In the genomic region with DNA sequence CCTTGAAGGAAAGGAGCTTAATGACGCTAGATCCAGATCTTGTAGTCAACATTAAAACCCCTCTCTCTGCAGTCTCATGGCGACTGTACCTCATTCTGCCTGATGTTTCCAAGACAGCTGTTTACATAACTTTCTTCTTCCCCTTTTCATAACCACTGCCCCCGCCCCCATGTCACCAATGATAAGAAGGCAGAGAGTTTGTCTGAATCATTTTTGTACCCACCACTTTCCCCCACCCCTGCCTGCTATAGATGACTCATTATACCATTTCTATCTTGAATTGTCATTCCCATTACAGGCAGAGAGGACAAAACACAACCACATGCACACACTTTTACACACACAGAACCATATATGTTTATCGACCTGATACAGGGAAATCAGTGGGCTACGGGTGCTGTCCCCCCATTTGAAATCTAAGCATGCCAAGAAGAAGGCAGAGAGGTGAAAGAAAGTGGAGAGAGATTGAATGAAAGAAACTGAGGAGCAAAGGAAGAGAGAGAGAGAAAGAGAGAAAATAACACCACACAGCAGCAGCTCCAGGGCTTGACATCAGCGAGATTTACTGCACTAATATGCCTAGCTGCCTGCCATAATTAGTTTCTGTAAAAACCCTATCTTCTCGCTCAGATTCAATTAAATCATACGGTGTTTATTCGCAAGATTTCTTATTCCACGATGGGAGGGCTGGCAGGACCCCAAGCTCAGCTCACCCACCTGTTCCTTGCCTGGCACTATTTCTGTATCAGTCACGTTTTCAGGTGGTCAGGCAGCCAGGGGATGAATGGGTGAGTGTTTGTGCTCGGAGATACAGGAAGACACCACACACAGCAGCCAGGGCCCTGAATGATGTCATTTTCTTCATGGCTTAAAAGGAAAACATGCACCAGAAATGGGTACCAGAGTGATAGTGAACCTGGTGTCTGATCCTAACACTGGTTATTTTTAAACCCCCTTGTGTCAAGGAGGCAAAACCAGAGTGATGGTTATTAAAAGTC, we compare ENCODE assay signal across 1 cellular context.
TF ChIP-seq lines count a peak whose summit lies in the region.

No MANE protein-coding gene starts in this region.

TF ChIP-seq in K562, 482 proteins besides CTCF, POLR2A, EP300 and RAD21 (continued from another document and continues in another):
- TF ChIP-seq POLR2AphosphoS5 (IDR thresholded peaks at IDR 0.05; ENCODE audit: control insufficient read depth, insufficient read depth, low read depth, low read length) = no peak
- TF ChIP-seq RBM34 (IDR thresholded peaks at IDR 0.05; ENCODE audit: borderline replicate concordance, insufficient read depth, low read length) = no peak
- no peak for TF ChIP-seq ZNF589 (CRISPR knock-in tag; IDR thresholded peaks at IDR 0.05; ENCODE audit: low read depth)
- TF ChIP-seq MECOM (CRISPR knock-in tag; IDR thresholded peaks at IDR 0.05) = no peak
- TF ChIP-seq, protein P1, sequence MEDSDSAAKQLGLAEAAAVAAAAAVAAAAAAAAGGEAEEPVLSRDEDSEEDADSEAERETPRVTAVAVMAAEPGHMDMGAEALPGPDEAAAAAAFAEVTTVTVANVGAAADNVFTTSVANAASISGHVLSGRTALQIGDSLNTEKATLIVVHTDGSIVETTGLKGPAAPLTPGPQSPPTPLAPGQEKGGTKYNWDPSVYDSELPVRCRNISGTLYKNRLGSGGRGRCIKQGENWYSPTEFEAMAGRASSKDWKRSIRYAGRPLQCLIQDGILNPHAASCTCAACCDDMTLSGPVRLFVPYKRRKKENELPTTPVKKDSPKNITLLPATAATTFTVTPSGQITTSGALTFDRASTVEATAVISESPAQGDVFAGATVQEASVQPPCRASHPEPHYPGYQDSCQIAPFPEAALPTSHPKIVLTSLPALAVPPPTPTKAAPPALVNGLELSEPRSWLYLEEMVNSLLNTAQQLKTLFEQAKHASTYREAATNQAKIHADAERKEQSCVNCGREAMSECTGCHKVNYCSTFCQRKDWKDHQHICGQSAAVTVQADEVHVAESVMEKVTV (CRISPR knock-in tag; IDR thresholded peaks at IDR 0.05) = no peak
- no peak; the same call in 1 of the 2 replicates for TF ChIP-seq SMARCC2 (IDR thresholded peaks at IDR 0.05; ENCODE audit: low read depth)
- TF ChIP-seq, protein P2, sequence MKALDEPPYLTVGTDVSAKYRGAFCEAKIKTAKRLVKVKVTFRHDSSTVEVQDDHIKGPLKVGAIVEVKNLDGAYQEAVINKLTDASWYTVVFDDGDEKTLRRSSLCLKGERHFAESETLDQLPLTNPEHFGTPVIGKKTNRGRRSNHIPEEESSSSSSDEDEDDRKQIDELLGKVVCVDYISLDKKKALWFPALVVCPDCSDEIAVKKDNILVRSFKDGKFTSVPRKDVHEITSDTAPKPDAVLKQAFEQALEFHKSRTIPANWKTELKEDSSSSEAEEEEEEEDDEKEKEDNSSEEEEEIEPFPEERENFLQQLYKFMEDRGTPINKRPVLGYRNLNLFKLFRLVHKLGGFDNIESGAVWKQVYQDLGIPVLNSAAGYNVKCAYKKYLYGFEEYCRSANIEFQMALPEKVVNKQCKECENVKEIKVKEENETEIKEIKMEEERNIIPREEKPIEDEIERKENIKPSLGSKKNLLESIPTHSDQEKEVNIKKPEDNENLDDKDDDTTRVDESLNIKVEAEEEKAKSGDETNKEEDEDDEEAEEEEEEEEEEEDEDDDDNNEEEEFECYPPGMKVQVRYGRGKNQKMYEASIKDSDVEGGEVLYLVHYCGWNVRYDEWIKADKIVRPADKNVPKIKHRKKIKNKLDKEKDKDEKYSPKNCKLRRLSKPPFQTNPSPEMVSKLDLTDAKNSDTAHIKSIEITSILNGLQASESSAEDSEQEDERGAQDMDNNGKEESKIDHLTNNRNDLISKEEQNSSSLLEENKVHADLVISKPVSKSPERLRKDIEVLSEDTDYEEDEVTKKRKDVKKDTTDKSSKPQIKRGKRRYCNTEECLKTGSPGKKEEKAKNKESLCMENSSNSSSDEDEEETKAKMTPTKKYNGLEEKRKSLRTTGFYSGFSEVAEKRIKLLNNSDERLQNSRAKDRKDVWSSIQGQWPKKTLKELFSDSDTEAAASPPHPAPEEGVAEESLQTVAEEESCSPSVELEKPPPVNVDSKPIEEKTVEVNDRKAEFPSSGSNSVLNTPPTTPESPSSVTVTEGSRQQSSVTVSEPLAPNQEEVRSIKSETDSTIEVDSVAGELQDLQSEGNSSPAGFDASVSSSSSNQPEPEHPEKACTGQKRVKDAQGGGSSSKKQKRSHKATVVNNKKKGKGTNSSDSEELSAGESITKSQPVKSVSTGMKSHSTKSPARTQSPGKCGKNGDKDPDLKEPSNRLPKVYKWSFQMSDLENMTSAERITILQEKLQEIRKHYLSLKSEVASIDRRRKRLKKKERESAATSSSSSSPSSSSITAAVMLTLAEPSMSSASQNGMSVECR (CRISPR knock-in tag; IDR thresholded peaks at IDR 0.05) = no peak
- TF ChIP-seq DACH1 (IDR thresholded peaks at IDR 0.05; ENCODE audit: partially characterized antibody) = no peak
- no peak for TF ChIP-seq GATA2 (CRISPR knock-in tag; IDR thresholded peaks at IDR 0.05)
- TF ChIP-seq TBL1XR1 (IDR thresholded peaks at IDR 0.05; ENCODE audit: low read length in 2 of 2) = peak in 1 of 2 experiments; percentile 75; a peak in 2 of 4 replicates
- TF ChIP-seq NR4A1 (CRISPR knock-in tag; IDR thresholded peaks at IDR 0.05) = no peak
- no peak for TF ChIP-seq NR4A1 (tag; IDR thresholded peaks at IDR 0.05)
- peak; percentile 94 for TF ChIP-seq JUND (IDR thresholded peaks at IDR 0.05; ENCODE audit: borderline replicate concordance, low read depth, low read length)
- peak; percentile 94; the same call in 2 of the 3 replicates for TF ChIP-seq JUND (tag; IDR thresholded peaks at IDR 0.05; ENCODE audit: borderline replicate concordance, low read depth, low read length)
- TF ChIP-seq CBFB (CRISPR knock-in tag; IDR thresholded peaks at IDR 0.05) = no peak
- 0 out of 2 replicates have a peak, but pooled peaks have one; percentile 35 for TF ChIP-seq MTA2 (IDR thresholded peaks at IDR 0.05; ENCODE audit: low read depth)
- TF ChIP-seq XRCC5 (IDR thresholded peaks at IDR 0.05; ENCODE audit: low read depth, low read length) = no peak
- TF ChIP-seq YBX1 (IDR thresholded peaks at IDR 0.05) = no peak
- no peak for TF ChIP-seq ZNF311 (CRISPR knock-in tag; IDR thresholded peaks at IDR 0.05)
- TF ChIP-seq ZBTB7A (IDR thresholded peaks at IDR 0.05; ENCODE audit: borderline replicate concordance, control insufficient read depth, low read depth, low read length) = no peak
- TF ChIP-seq, protein P3, sequence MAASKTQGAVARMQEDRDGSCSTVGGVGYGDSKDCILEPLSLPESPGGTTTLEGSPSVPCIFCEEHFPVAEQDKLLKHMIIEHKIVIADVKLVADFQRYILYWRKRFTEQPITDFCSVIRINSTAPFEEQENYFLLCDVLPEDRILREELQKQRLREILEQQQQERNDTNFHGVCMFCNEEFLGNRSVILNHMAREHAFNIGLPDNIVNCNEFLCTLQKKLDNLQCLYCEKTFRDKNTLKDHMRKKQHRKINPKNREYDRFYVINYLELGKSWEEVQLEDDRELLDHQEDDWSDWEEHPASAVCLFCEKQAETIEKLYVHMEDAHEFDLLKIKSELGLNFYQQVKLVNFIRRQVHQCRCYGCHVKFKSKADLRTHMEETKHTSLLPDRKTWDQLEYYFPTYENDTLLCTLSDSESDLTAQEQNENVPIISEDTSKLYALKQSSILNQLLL (CRISPR knock-in tag; IDR thresholded peaks at IDR 0.05; ENCODE audit: borderline replicate concordance) = no peak
- TF ChIP-seq ZNF57 (CRISPR knock-in tag; IDR thresholded peaks at IDR 0.05) = no peak
- TF ChIP-seq, protein P4, sequence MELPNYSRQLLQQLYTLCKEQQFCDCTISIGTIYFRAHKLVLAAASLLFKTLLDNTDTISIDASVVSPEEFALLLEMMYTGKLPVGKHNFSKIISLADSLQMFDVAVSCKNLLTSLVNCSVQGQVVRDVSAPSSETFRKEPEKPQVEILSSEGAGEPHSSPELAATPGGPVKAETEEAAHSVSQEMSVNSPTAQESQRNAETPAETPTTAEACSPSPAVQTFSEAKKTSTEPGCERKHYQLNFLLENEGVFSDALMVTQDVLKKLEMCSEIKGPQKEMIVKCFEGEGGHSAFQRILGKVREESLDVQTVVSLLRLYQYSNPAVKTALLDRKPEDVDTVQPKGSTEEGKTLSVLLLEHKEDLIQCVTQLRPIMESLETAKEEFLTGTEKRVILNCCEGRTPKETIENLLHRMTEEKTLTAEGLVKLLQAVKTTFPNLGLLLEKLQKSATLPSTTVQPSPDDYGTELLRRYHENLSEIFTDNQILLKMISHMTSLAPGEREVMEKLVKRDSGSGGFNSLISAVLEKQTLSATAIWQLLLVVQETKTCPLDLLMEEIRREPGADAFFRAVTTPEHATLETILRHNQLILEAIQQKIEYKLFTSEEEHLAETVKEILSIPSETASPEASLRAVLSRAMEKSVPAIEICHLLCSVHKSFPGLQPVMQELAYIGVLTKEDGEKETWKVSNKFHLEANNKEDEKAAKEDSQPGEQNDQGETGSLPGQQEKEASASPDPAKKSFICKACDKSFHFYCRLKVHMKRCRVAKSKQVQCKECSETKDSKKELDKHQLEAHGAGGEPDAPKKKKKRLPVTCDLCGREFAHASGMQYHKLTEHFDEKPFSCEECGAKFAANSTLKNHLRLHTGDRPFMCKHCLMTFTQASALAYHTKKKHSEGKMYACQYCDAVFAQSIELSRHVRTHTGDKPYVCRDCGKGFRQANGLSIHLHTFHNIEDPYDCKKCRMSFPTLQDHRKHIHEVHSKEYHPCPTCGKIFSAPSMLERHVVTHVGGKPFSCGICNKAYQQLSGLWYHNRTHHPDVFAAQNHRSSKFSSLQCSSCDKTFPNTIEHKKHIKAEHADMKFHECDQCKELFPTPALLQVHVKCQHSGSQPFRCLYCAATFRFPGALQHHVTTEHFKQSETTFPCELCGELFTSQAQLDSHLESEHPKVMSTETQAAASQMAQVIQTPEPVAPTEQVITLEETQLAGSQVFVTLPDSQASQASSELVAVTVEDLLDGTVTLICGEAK (IDR thresholded peaks at IDR 0.05) = no peak
- TF ChIP-seq, protein P4 (CRISPR knock-in tag; IDR thresholded peaks at IDR 0.05) = no peak
- TF ChIP-seq ZNF76 (CRISPR knock-in tag; IDR thresholded peaks at IDR 0.05; ENCODE audit: borderline replicate concordance) = no peak
- TF ChIP-seq CTBP1 (IDR thresholded peaks at IDR 0.05; ENCODE audit: borderline replicate concordance) = no peak; the same call in 1 of the 2 replicates
- no peak for TF ChIP-seq XRCC3 (IDR thresholded peaks at IDR 0.05)
- TF ChIP-seq, protein P5, sequence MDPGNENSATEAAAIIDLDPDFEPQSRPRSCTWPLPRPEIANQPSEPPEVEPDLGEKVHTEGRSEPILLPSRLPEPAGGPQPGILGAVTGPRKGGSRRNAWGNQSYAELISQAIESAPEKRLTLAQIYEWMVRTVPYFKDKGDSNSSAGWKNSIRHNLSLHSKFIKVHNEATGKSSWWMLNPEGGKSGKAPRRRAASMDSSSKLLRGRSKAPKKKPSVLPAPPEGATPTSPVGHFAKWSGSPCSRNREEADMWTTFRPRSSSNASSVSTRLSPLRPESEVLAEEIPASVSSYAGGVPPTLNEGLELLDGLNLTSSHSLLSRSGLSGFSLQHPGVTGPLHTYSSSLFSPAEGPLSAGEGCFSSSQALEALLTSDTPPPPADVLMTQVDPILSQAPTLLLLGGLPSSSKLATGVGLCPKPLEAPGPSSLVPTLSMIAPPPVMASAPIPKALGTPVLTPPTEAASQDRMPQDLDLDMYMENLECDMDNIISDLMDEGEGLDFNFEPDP (CRISPR knock-in tag; IDR thresholded peaks at IDR 0.05) = no peak
- TF ChIP-seq TSC22D4 (tag; IDR thresholded peaks at IDR 0.05) = no peak
- no peak for TF ChIP-seq NR1H2 (CRISPR knock-in tag; IDR thresholded peaks at IDR 0.05)
- TF ChIP-seq LCOR (CRISPR knock-in tag; IDR thresholded peaks at IDR 0.05) = no peak
- TF ChIP-seq HNRNPH1 (optimal IDR thresholded peaks at IDR 0.05; ENCODE audit: low read depth, low read length) = no peak
- TF ChIP-seq FOXA1 (IDR thresholded peaks at IDR 0.05; ENCODE audit: borderline replicate concordance) = no peak
- TF ChIP-seq ZNF79 (CRISPR knock-in tag; IDR thresholded peaks at IDR 0.05; ENCODE audit: low read depth) = no peak
- TF ChIP-seq ZBTB1 (CRISPR knock-in tag; IDR thresholded peaks at IDR 0.05; ENCODE audit: borderline replicate concordance, low read depth) = no peak
- no peak for TF ChIP-seq NCOA2 (IDR thresholded peaks at IDR 0.05; ENCODE audit: partially characterized antibody in 2 of 2)
- TF ChIP-seq RFX1 (IDR thresholded peaks at IDR 0.05) = peak; percentile 60
- TF ChIP-seq PTTG1 (tag; IDR thresholded peaks at IDR 0.05; ENCODE audit: low read depth) = no peak
- TF ChIP-seq SP1 (CRISPR knock-in tag; IDR thresholded peaks at IDR 0.05) = peak; percentile 19
- TF ChIP-seq CCAR2 (IDR thresholded peaks at IDR 0.05; ENCODE audit: low read depth, low read length) = no peak
- no peak for TF ChIP-seq KDM1A (IDR thresholded peaks at IDR 0.05)
- 0 out of 2 replicates have a peak, but pooled peaks have one; percentile 24 for TF ChIP-seq MYNN (IDR thresholded peaks at IDR 0.05)
- no peak for TF ChIP-seq MYNN (CRISPR knock-in tag; IDR thresholded peaks at IDR 0.05)
- TF ChIP-seq ATF1 (CRISPR knock-in tag; IDR thresholded peaks at IDR 0.05) = no peak
- TF ChIP-seq ATF1 (tag; IDR thresholded peaks at IDR 0.05) = 0 out of 2 replicates have a peak, but pooled peaks have one; percentile 11
- TF ChIP-seq CHCHD3 (CRISPR knock-in tag; IDR thresholded peaks at IDR 0.05) = no peak
- TF ChIP-seq PPARD (CRISPR knock-in tag; IDR thresholded peaks at IDR 0.05) = no peak
- TF ChIP-seq ZBTB8A (IDR thresholded peaks at IDR 0.05; ENCODE audit: partially characterized antibody) = no peak
- no peak for TF ChIP-seq ELF4 (CRISPR knock-in tag; IDR thresholded peaks at IDR 0.05)
- no peak for TF ChIP-seq RBM22 (IDR thresholded peaks at IDR 0.05; ENCODE audit: low read depth, low read length, poor library complexity, severe bottlenecking)
- TF ChIP-seq JUNB (CRISPR knock-in tag; conservative IDR thresholded peaks at IDR 0.05) = no peak
